ENCODE assay signal across 8 cellular contexts in genomic region chr19:3046621-3047306, GRCh38. TPM values are rescaled to one million over a fixed set of nuclear protein-coding genes. Genes with fewer than 3 reads are reported as not detected.
DNase-seq lines count a peak whose midpoint lies in the region; ATAC-seq and TF ChIP-seq lines count a peak whose summit lies in the region.

No MANE protein-coding gene starts in this region.

- WGBS in psoas muscle, 3 donors, result 13 to 19% (median 14%) methylated on average over 6 to 33 of the region's 33 CpGs

- peak overlapping the region; percentile 50 for H3K27ac ChIP-seq in psoas muscle

- H3K4me3 ChIP-seq in fibroblast of pulmonary artery (replicated peaks; ENCODE audit: low read depth, low read length), result no peak overlapping the region
- H3K4me3 ChIP-seq in psoas muscle, result peak overlapping the region; percentile 56

- no peaks in the 10 kb centered on the region for H3K27me3 ChIP-seq in psoas muscle (ENCODE audit: insufficient read depth in 3 of 3, low read length in 2 of 3)

- peaks cover 5% of the 10 kb centered on the region; the same call in 1 of the 2 replicates for H3K4me1 ChIP-seq in ES-I3 (ENCODE audit: insufficient read depth, low read length)
- H3K4me1 ChIP-seq in psoas muscle, result peaks cover 11% of the 10 kb centered on the region

- intact Hi-C loops in psoas muscle (cut with DNase I), result no loop called here
- intact Hi-C loops in posterior cingulate gyrus (cut with DNase I), result no loop called here

- DNase-seq in NCI-H2227 treated with DMSO at 0.1 percent for 48 hours (lab: John Stamatoyannopoulos, UW) (peak; percentile 38), fibroblast of pulmonary artery (ENCODE audit: low read depth) (peak; percentile 32), psoas muscle (no peak), GM03348 (ENCODE audit: low spot score) (no peak), posterior cingulate gyrus (no peak)

- H3K9ac ChIP-seq in ES-I3 (ENCODE audit: low read depth, low read length), result peak overlapping the region; percentile 50; the same call in 1 of the 2 replicates

- TF ChIP-seq CTCF in fibroblast of pulmonary artery (IDR thresholded peaks at IDR 0.05; ENCODE audit: low read length, missing control alignments) (no peak), psoas muscle (IDR thresholded peaks at IDR 0.05) (no peak)

- no peak for ATAC-seq in psoas muscle
- no peak for ATAC-seq in GM19351 (IDR thresholded peaks at IDR 0.05; ENCODE audit: unreplicated experiment)
- no peak for ATAC-seq in HG02852 (IDR thresholded peaks at IDR 0.05; ENCODE audit: unreplicated experiment)

- H3K9me3 ChIP-seq in ES-I3 (ENCODE audit: control insufficient read depth, insufficient read depth, low read length), result no peaks in the 10 kb centered on the region
- no peaks in the 10 kb centered on the region for H3K9me3 ChIP-seq in psoas muscle

- H3K36me3 ChIP-seq in ES-I3 (ENCODE audit: insufficient read depth, low read length) (no peaks in the 10 kb centered on the region), psoas muscle (ENCODE audit: insufficient read depth in 1 of 2, low read depth in 1 of 2) (no peaks in the 10 kb centered on the region)

RNA-seq across cellular contexts. Expression of gene TLE5, which starts 15.5 kb away (rescaled TPM):
- total RNA-seq in psoas muscle, result 100 to 1,000 TPM; 390 to 607 (median 551) TPM
- 100 to 1,000 TPM; 450 to 786 (median 780) TPM for polyA plus RNA-seq in psoas muscle

RNA-seq across cellular contexts. Expression of gene TLE2, which starts 17.7 kb away (rescaled TPM):
- 10 to 100 TPM; 28.6 to 42.5 (median 36.1) TPM for total RNA-seq in psoas muscle
- polyA plus RNA-seq in psoas muscle, result 10 to 100 TPM; 23.5 to 35.1 (median 31.8) TPM

RNA-seq across cellular contexts. Expression of gene GNA11, which starts 47.4 kb away (rescaled TPM):
- total RNA-seq in psoas muscle, result 10 to 100 TPM; 46.7 to 62.4 (median 52.0) TPM
- 10 to 100 TPM; 32.9 to 85.2 (median 33.4) TPM for polyA plus RNA-seq in psoas muscle

Comparison
In these comparisons a context has a peak if more than half of its experiments do, and no peak if none do; other contexts are left out.
1. DNase-seq: peak in NCI-H2227 treated with DMSO at 0.1 percent for 48 hours (single experiment) and fibroblast of pulmonary artery (single experiment); none in psoas muscle (0 of 2), GM03348 (single experiment) and posterior cingulate gyrus (0 of 10).